In genomic region chr3:25789596-25790556, GRCh38 we compare ENCODE assay signal across 8 cellular contexts. TPM values are rescaled to one million over a fixed set of nuclear protein-coding genes. Genes with fewer than 3 reads are reported as not detected.
DNase-seq lines count a peak whose midpoint lies in the region; ATAC-seq and TF ChIP-seq lines count a peak whose summit lies in the region.

OXSM (plus strand) TSS chr3:25790090; CDS start chr3:25791021, 931 bp downstream.

- peak in 1 of 4 donors; percentile 3 for TF ChIP-seq CTCF in right lobe of liver (IDR thresholded peaks at IDR 0.05)

- no peaks in the 10 kb centered on the region for H3K9me3 Mint-ChIP-seq in CD4-positive, CD25-positive, alpha-beta regulatory T cell

- H3K27me3 Mint-ChIP-seq in CD4-positive, CD25-positive, alpha-beta regulatory T cell = peaks cover 6% of the 10 kb centered on the region

- DNase-seq in CD4-positive, CD25-positive, alpha-beta regulatory T cell = peak; percentile 88 to 96 (median 88)
- peak; percentile 91 for DNase-seq in NCI-H82 (lab: John Stamatoyannopoulos, UW)
- DNase-seq in activated CD4-positive, alpha-beta T cell treated with anti-CD3 and anti-CD28 coated beads, Interleukin-2, amount 50 U/mL, for 48 hours = peak; percentile 92 to 95
- DNase-seq in right lobe of liver = peak; percentile 95
- DNase-seq in stimulated activated CD4-positive, alpha-beta T cell treated with anti-CD3 and anti-CD28 coated beads, Interleukin-4, amount 100 ng/mL, for 24 hours = peak; percentile 96

- peak within 1 kb of the TSS; percentile 95 to 99 (median 96) for H3K4me3 Mint-ChIP-seq in CD4-positive, CD25-positive, alpha-beta regulatory T cell

- intact Hi-C loops in right lobe of liver (cut with DNase I) = no loop called here

- TF ChIP-seq POLR2A in right lobe of liver (IDR thresholded peaks at IDR 0.05) = peak; percentile 81

- WGBS in right lobe of liver (ENCODE audit: insufficient coverage, low coverage, low lambda C conversion rate, missing lambda C conversion rate) = under 1% methylated on average over 27 of the region's 56 CpGs

- H3K27ac Mint-ChIP-seq in CD4-positive, CD25-positive, alpha-beta regulatory T cell = peak within 1 kb of the TSS; percentile 94 to 99 (median 99)

- peak within 1 kb of the TSS; percentile 95 for H3K27ac ChIP-seq in CD4-positive, CD25-positive, alpha-beta regulatory T cell (ENCODE audit: insufficient read depth, low read length, poor library complexity, severe bottlenecking)
- H3K27ac ChIP-seq in duodenal mucosa (ENCODE audit: low read depth, low read length) (peak within 1 kb of the TSS; percentile 69), right lobe of liver (peak within 1 kb of the TSS; percentile 76 to 94 (median 80))

- H3K9ac ChIP-seq in duodenal mucosa (ENCODE audit: low read depth in 1 of 2, low read length in 2 of 2) = peak within 1 kb of the TSS; percentile 88

- peak; percentile 94 for ATAC-seq in CD4-positive, CD25-positive, alpha-beta regulatory T cell (ENCODE audit: low read depth in 2 of 2)
- peak; percentile 96 for ATAC-seq in GM19438 (IDR thresholded peaks at IDR 0.05; ENCODE audit: low read depth, unreplicated experiment)
- peak; percentile 98 for ATAC-seq in HG03571 (IDR thresholded peaks at IDR 0.05; ENCODE audit: unreplicated experiment)
- peak; percentile 95 to 100 (median 98) for ATAC-seq in right lobe of liver

- no peaks in the 10 kb centered on the region for H3K27me3 ChIP-seq in CD4-positive, CD25-positive, alpha-beta regulatory T cell (ENCODE audit: control insufficient read depth, insufficient read depth, low read length)
- H3K27me3 ChIP-seq in duodenal mucosa (ENCODE audit: control insufficient read depth in 1 of 2, insufficient read depth in 2 of 2, low read length in 2 of 2) (no peaks in the 10 kb centered on the region), right lobe of liver (no peaks in the 10 kb centered on the region)

- H3K4me3 ChIP-seq in CD4-positive, CD25-positive, alpha-beta regulatory T cell (ENCODE audit: low read depth, low read length) = peak within 1 kb of the TSS; percentile 90
- H3K4me3 ChIP-seq in duodenal mucosa (ENCODE audit: low read depth in 1 of 2, low read length in 2 of 2) (peak within 1 kb of the TSS; percentile 90 to 98), right lobe of liver (peak within 1 kb of the TSS; percentile 65 to 76 (median 68))

- H3K36me3 ChIP-seq in CD4-positive, CD25-positive, alpha-beta regulatory T cell (ENCODE audit: control insufficient read depth, insufficient read depth, low read length) = peaks cover 4% of the 10 kb centered on the region
- peaks cover 0 to 9% of the 10 kb centered on the region in 2 donors for H3K36me3 ChIP-seq in duodenal mucosa (ENCODE audit: control insufficient read depth in 1 of 2, insufficient read depth in 2 of 2, low read length in 2 of 2)
- peaks cover 0 to 11% (median 0%) of the 10 kb centered on the region in 4 donors for H3K36me3 ChIP-seq in right lobe of liver

- H3K4me1 Mint-ChIP-seq in CD4-positive, CD25-positive, alpha-beta regulatory T cell = peaks cover 4 to 56% (median 36%) of the 10 kb centered on the region in 4 donors

- H3K4me1 ChIP-seq in CD4-positive, CD25-positive, alpha-beta regulatory T cell (ENCODE audit: control insufficient read depth, insufficient read depth, low read length, poor library complexity, severe bottlenecking) = peaks cover 15% of the 10 kb centered on the region
- H3K4me1 ChIP-seq in duodenal mucosa (ENCODE audit: control insufficient read depth in 1 of 2, insufficient read depth in 2 of 2, low read length in 2 of 2) (peaks cover 11 to 16% of the 10 kb centered on the region in 2 donors), right lobe of liver (peaks cover 0 to 17% (median 3%) of the 10 kb centered on the region in 4 donors)

- H3K36me3 Mint-ChIP-seq in CD4-positive, CD25-positive, alpha-beta regulatory T cell = peaks cover 3% of the 10 kb centered on the region

- no peaks in the 10 kb centered on the region for H3K9me3 ChIP-seq in CD4-positive, CD25-positive, alpha-beta regulatory T cell (ENCODE audit: control insufficient read depth in 2 of 2, low read length in 2 of 2)
- H3K9me3 ChIP-seq in duodenal mucosa (ENCODE audit: control insufficient read depth in 1 of 2, low read length in 2 of 2) = no peaks in the 10 kb centered on the region
- H3K9me3 ChIP-seq in right lobe of liver = no peaks in the 10 kb centered on the region

RNA-seq across cellular contexts. Expression of gene OXSM, which starts in this region (rescaled TPM):
- 6.6 TPM for total RNA-seq in CD4-positive, CD25-positive, alpha-beta regulatory T cell
- polyA plus RNA-seq in CD4-positive, CD25-positive, alpha-beta regulatory T cell = 10 to 100 TPM in 3 of 4 donors, 1 to 10 TPM in 1; 9.0 to 17.4 (median 15.5) TPM
- total RNA-seq in right lobe of liver = 10 to 100 TPM; 12.5 to 16.8 (median 15.6) TPM

Comparison
In these comparisons a context has a peak if more than half of its experiments do, and no peak if none do; other contexts are left out.
1. Peak in every context shown above with its lines: DNase-seq, ATAC-seq, H3K4me3 ChIP-seq and H3K27ac ChIP-seq.